Comparison of ENCODE assay signal across 1 cellular context in genomic region chr7:7566651-7567611, GRCh38.
TF ChIP-seq lines count a peak whose summit lies in the region.

MIOS (plus strand) TSS chr7:7566884; CDS start chr7:7572476, 5,592 bp downstream.

TF ChIP-seq in HepG2, 621 proteins besides CTCF, POLR2A, EP300 and RAD21 (continued from another document and continues in another):
- TF ChIP-seq, protein P1, sequence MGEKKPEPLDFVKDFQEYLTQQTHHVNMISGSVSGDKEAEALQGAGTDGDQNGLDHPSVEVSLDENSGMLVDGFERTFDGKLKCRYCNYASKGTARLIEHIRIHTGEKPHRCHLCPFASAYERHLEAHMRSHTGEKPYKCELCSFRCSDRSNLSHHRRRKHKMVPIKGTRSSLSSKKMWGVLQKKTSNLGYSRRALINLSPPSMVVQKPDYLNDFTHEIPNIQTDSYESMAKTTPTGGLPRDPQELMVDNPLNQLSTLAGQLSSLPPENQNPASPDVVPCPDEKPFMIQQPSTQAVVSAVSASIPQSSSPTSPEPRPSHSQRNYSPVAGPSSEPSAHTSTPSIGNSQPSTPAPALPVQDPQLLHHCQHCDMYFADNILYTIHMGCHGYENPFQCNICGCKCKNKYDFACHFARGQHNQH (CRISPR knock-in tag; IDR thresholded peaks at IDR 0.05), result 0 out of 2 replicates have a peak, but pooled peaks have one; percentile 11
- TF ChIP-seq CREM (IDR thresholded peaks at IDR 0.05), result no peak
- no peak for TF ChIP-seq CREM (CRISPR knock-in tag; IDR thresholded peaks at IDR 0.05)
- TF ChIP-seq ZBTB20 (CRISPR knock-in tag; IDR thresholded peaks at IDR 0.05; ENCODE audit: borderline replicate concordance, low read depth), result 0 out of 2 replicates have a peak, but pooled peaks have one; percentile 22
- peak; percentile 34; the same call in 1 of the 2 replicates for TF ChIP-seq ZNF501 (CRISPR knock-in tag; IDR thresholded peaks at IDR 0.05)
- peak; percentile 63; the same call in 1 of the 2 replicates for TF ChIP-seq KDM2A (CRISPR knock-in tag; IDR thresholded peaks at IDR 0.05; ENCODE audit: borderline replicate concordance, low read depth)
- no peak; the same call in 1 of the 2 replicates for TF ChIP-seq GATAD1 (CRISPR knock-in tag; IDR thresholded peaks at IDR 0.05)
- TF ChIP-seq, protein P2, sequence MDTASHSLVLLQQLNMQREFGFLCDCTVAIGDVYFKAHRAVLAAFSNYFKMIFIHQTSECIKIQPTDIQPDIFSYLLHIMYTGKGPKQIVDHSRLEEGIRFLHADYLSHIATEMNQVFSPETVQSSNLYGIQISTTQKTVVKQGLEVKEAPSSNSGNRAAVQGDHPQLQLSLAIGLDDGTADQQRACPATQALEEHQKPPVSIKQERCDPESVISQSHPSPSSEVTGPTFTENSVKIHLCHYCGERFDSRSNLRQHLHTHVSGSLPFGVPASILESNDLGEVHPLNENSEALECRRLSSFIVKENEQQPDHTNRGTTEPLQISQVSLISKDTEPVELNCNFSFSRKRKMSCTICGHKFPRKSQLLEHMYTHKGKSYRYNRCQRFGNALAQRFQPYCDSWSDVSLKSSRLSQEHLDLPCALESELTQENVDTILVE (CRISPR knock-in tag; IDR thresholded peaks at IDR 0.05), result peak; percentile 61; the same call in 1 of the 2 replicates
- TF ChIP-seq KMT2B (CRISPR knock-in tag; IDR thresholded peaks at IDR 0.05), result peak; percentile 52; the same call in 1 of the 2 replicates
- TF ChIP-seq RARG (CRISPR knock-in tag; IDR thresholded peaks at IDR 0.05; ENCODE audit: low read depth), result no peak
- TF ChIP-seq ZMYM4 (CRISPR knock-in tag; IDR thresholded peaks at IDR 0.05), result peak; percentile 83
- TF ChIP-seq SUZ12 (IDR thresholded peaks at IDR 0.05; ENCODE audit: low read depth, low read length), result no peak
- TF ChIP-seq, protein P3, sequence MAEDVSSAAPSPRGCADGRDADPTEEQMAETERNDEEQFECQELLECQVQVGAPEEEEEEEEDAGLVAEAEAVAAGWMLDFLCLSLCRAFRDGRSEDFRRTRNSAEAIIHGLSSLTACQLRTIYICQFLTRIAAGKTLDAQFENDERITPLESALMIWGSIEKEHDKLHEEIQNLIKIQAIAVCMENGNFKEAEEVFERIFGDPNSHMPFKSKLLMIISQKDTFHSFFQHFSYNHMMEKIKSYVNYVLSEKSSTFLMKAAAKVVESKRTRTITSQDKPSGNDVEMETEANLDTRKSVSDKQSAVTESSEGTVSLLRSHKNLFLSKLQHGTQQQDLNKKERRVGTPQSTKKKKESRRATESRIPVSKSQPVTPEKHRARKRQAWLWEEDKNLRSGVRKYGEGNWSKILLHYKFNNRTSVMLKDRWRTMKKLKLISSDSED (CRISPR knock-in tag; IDR thresholded peaks at IDR 0.05), result no peak
- no peak for TF ChIP-seq ZNF484 (CRISPR knock-in tag; IDR thresholded peaks at IDR 0.05; ENCODE audit: borderline replicate concordance, low read depth)
- TF ChIP-seq YEATS4 (CRISPR knock-in tag; IDR thresholded peaks at IDR 0.05; ENCODE audit: borderline replicate concordance), result peak; percentile 93
- TF ChIP-seq ZNF432 (CRISPR knock-in tag; IDR thresholded peaks at IDR 0.05; ENCODE audit: borderline replicate concordance), result no peak
- TF ChIP-seq, protein P4, sequence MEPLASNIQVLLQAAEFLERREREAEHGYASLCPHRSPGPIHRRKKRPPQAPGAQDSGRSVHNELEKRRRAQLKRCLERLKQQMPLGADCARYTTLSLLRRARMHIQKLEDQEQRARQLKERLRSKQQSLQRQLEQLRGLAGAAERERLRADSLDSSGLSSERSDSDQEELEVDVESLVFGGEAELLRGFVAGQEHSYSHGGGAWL (CRISPR knock-in tag; IDR thresholded peaks at IDR 0.05), result peak; percentile 37; the same call in 1 of the 2 replicates
- no peak for TF ChIP-seq SIX1 (CRISPR knock-in tag; IDR thresholded peaks at IDR 0.05; ENCODE audit: borderline replicate concordance)
- TF ChIP-seq ZNF205 (CRISPR knock-in tag; IDR thresholded peaks at IDR 0.05), result no peak
- no peak for TF ChIP-seq FOXK2 (IDR thresholded peaks at IDR 0.05)
- TF ChIP-seq, protein P5, sequence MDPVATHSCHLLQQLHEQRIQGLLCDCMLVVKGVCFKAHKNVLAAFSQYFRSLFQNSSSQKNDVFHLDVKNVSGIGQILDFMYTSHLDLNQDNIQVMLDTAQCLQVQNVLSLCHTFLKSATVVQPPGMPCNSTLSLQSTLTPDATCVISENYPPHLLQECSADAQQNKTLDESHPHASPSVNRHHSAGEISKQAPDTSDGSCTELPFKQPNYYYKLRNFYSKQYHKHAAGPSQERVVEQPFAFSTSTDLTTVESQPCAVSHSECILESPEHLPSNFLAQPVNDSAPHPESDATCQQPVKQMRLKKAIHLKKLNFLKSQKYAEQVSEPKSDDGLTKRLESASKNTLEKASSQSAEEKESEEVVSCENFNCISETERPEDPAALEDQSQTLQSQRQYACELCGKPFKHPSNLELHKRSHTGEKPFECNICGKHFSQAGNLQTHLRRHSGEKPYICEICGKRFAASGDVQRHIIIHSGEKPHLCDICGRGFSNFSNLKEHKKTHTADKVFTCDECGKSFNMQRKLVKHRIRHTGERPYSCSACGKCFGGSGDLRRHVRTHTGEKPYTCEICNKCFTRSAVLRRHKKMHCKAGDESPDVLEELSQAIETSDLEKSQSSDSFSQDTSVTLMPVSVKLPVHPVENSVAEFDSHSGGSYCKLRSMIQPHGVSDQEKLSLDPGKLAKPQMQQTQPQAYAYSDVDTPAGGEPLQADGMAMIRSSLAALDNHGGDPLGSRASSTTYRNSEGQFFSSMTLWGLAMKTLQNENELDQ (CRISPR knock-in tag; IDR thresholded peaks at IDR 0.05; ENCODE audit: borderline replicate concordance), result no peak
- TF ChIP-seq RBFOX2 (IDR thresholded peaks at IDR 0.05; ENCODE audit: low read depth, low read length), result peak; percentile 95
- TF ChIP-seq CBX2 (IDR thresholded peaks at IDR 0.05; ENCODE audit: low read depth, low read length), result no peak
- no peak for TF ChIP-seq CBX2 (CRISPR knock-in tag; IDR thresholded peaks at IDR 0.05; ENCODE audit: low read depth)
- TF ChIP-seq, protein P6, sequence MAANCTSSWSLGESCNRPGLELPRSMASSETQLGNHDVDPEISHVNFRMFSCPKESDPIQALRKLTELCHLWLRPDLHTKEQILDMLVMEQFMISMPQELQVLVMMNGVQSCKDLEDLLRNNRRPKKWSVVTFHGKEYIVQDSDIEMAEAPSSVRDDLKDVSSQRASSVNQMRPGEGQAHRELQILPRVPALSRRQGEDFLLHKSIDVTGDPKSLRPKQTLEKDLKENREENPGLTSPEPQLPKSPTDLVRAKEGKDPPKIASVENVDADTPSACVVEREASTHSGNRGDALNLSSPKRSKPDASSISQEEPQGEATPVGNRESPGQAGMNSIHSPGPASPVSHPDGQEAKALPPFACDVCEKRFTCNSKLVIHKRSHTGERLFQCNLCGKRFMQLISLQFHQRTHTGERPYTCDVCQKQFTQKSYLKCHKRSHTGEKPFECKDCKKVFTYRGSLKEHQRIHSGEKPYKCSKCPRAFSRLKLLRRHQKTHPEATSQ (CRISPR knock-in tag; IDR thresholded peaks at IDR 0.05; ENCODE audit: borderline replicate concordance), result no peak
- no peak for TF ChIP-seq ZNF138 (CRISPR knock-in tag; IDR thresholded peaks at IDR 0.05; ENCODE audit: low read depth)
- no peak; the same call in 1 of the 2 replicates for TF ChIP-seq NAIF1 (CRISPR knock-in tag; IDR thresholded peaks at IDR 0.05; ENCODE audit: borderline replicate concordance)
- TF ChIP-seq ZFAT (CRISPR knock-in tag; conservative IDR thresholded peaks at IDR 0.05), result no peak
- TF ChIP-seq ZNF883 (CRISPR knock-in tag; IDR thresholded peaks at IDR 0.05; ENCODE audit: not compliant biosample characterization), result no peak
- TF ChIP-seq SAFB2 (CRISPR knock-in tag; IDR thresholded peaks at IDR 0.05; ENCODE audit: borderline replicate concordance, low read depth), result peak; percentile 73; the same call in 1 of the 2 replicates
- TF ChIP-seq, protein P7, sequence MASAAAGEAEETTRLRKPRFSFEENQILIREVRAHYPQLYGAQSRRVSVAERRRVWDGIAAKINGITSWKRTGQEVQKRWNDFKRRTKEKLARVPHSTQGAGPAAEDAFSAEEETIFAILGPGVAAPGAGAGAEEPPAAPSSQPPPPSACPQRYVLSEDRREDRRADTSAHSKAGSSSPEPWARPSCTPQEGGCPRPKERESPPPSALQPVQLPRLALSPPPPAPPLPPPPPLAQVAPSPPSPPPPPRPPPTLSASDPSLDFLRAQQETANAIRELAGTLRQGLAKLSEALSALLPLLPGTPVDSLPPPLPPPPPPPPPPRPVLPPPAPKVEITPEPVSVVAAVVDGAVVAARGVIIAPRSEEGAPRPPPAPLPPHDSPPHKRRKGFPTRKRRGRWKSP (CRISPR knock-in tag; IDR thresholded peaks at IDR 0.05), result no peak
- TF ChIP-seq ZHX1 (CRISPR knock-in tag; IDR thresholded peaks at IDR 0.05; ENCODE audit: low read depth), result 0 out of 2 replicates have a peak, but pooled peaks have one; percentile 61
- peak; percentile 54; the same call in 1 of the 2 replicates for TF ChIP-seq THAP7 (CRISPR knock-in tag; IDR thresholded peaks at IDR 0.05)
- TF ChIP-seq SPEN (CRISPR knock-in tag; IDR thresholded peaks at IDR 0.05; ENCODE audit: low read depth), result peak; percentile 69
- peak; percentile 61; the same call in 1 of the 2 replicates for TF ChIP-seq PHF8 (CRISPR knock-in tag; IDR thresholded peaks at IDR 0.05)
- peak; percentile 75; the same call in 1 of the 2 replicates for TF ChIP-seq ZNF558 (CRISPR knock-in tag; IDR thresholded peaks at IDR 0.05; ENCODE audit: borderline replicate concordance)
- TF ChIP-seq STAG1 (CRISPR knock-in tag; IDR thresholded peaks at IDR 0.05), result no peak
- peak; percentile 62; the same call in 1 of the 2 replicates for TF ChIP-seq ARID4A (CRISPR knock-in tag; IDR thresholded peaks at IDR 0.05; ENCODE audit: borderline replicate concordance)
- no peak for TF ChIP-seq CAMTA2 (CRISPR knock-in tag; IDR thresholded peaks at IDR 0.05; ENCODE audit: borderline replicate concordance)
- TF ChIP-seq ZNF34 (CRISPR knock-in tag; IDR thresholded peaks at IDR 0.05; ENCODE audit: borderline replicate concordance), result no peak
- TF ChIP-seq ZIK1 (CRISPR knock-in tag; IDR thresholded peaks at IDR 0.05; ENCODE audit: borderline replicate concordance, low read depth), result no peak
- TF ChIP-seq ZNF768 (CRISPR knock-in tag; IDR thresholded peaks at IDR 0.05), result peak; percentile 71; the same call in 1 of the 2 replicates
- no peak for TF ChIP-seq ZNF614 (CRISPR knock-in tag; IDR thresholded peaks at IDR 0.05; ENCODE audit: borderline replicate concordance)
- TF ChIP-seq, protein P8, sequence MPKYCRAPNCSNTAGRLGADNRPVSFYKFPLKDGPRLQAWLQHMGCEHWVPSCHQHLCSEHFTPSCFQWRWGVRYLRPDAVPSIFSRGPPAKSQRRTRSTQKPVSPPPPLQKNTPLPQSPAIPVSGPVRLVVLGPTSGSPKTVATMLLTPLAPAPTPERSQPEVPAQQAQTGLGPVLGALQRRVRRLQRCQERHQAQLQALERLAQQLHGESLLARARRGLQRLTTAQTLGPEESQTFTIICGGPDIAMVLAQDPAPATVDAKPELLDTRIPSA (CRISPR knock-in tag; IDR thresholded peaks at IDR 0.05; ENCODE audit: borderline replicate concordance), result no peak
- no peak for TF ChIP-seq KAT2B (IDR thresholded peaks at IDR 0.05; ENCODE audit: borderline replicate concordance, low read depth, low read length)
- peak; percentile 82 for TF ChIP-seq POLR2G (IDR thresholded peaks at IDR 0.05; ENCODE audit: low read depth, low read length)
- no peak for TF ChIP-seq NFE2 (CRISPR knock-in tag; IDR thresholded peaks at IDR 0.05)
